In the genomic region with DNA sequence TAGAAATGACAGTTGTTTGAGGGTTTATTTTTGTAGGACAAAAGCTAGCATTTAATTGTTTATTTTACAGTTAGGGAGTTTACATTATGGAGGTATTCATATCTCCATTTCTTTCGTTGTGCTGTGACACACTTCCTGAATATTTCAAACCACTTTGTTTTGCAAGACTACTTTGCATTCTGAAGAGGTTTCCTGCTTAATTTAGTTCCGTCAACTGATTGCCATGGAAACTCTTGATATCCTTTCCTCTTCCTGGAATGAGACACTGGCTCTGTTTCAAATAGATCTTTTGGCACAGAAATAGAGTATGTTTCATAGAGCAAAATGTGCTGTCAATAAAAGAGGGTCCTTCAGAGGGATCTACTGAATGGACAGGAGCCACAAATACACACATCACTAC, we compare ENCODE assay signal across 8 cellular contexts.
DNase-seq lines count a peak whose midpoint lies in the region; ATAC-seq, FAIRE-seq and TF ChIP-seq lines count a peak whose summit lies in the region.

No MANE protein-coding gene starts in this region.

- no peak overlapping the region for H4K12ac ChIP-seq in trophoblast cell (ENCODE audit: low read depth, low read length)

- H3K4me3 ChIP-seq in trophoblast cell (ENCODE audit: low read depth, low read length) (no peak overlapping the region), colonic mucosa (no peak overlapping the region)

- H3K27me3 ChIP-seq in trophoblast cell (ENCODE audit: insufficient read depth, low read length): no peaks in the 10 kb centered on the region
- no peaks in the 10 kb centered on the region for H3K27me3 ChIP-seq in colonic mucosa

- H3K4me2 ChIP-seq in trophoblast cell (ENCODE audit: low read length): no peak overlapping the region

- H3K18ac ChIP-seq in trophoblast cell (ENCODE audit: low read length): no peak overlapping the region

- no peak overlapping the region for H4K91ac ChIP-seq in trophoblast cell (ENCODE audit: low read depth, low read length)

- no peak overlapping the region for H3K14ac ChIP-seq in trophoblast cell (ENCODE audit: low read length)

- no peak overlapping the region for H2AFZ ChIP-seq in trophoblast cell (ENCODE audit: insufficient read depth, low read length, poor library complexity)

- no CpG with 5 or more reads among the region's 2 CpGs for WGBS in trophoblast cell (ENCODE audit: extremely low coverage, insufficient coverage, insufficient read length)

- H3K79me1 ChIP-seq in trophoblast cell (ENCODE audit: low read length): peaks cover 5% of the 10 kb centered on the region

- H2BK12ac ChIP-seq in trophoblast cell (ENCODE audit: low read length): no peak overlapping the region

- no peak overlapping the region for H4K8ac ChIP-seq in trophoblast cell (ENCODE audit: low read depth, low read length)

- TF ChIP-seq CTCF in colonic mucosa (IDR thresholded peaks at IDR 0.05): no peak

- no peak overlapping the region for H2BK5ac ChIP-seq in trophoblast cell (ENCODE audit: low read depth, low read length, poor library complexity)

- H3K9ac ChIP-seq in trophoblast cell (ENCODE audit: low read length) (no peak overlapping the region), colonic mucosa (ENCODE audit: low read depth in 2 of 2, low read length in 2 of 2) (no peak overlapping the region)

- H3K79me2 ChIP-seq in trophoblast cell (ENCODE audit: control insufficient read depth, insufficient read depth, low read length, poor library complexity): no peaks in the 10 kb centered on the region

- H3K4ac ChIP-seq in trophoblast cell (ENCODE audit: low read depth, low read length): no peak overlapping the region

- peak; percentile 64 for ATAC-seq in esophagus mucosa
- ATAC-seq in HG02885 (IDR thresholded peaks at IDR 0.05; ENCODE audit: poor library complexity, unreplicated experiment): no peak

- no peak for FAIRE-seq in GM19239 (lab: Jason Lieb, UNC)

- H2AK5ac ChIP-seq in trophoblast cell (ENCODE audit: low read length): no peak overlapping the region

- DNase-seq in GM04503 (ENCODE audit: low read depth) (peak; percentile 85), NOMO-1 treated with DMSO at 0.1 percent for 48 hours (lab: John Stamatoyannopoulos, UW; ENCODE audit: unreplicated experiment) (peak; percentile 94), trophoblast cell (peak; percentile 42 to 90), GM19239 (ENCODE audit: insufficient read length, low spot score) (no peak), colonic mucosa (no peak)
- no peak for DNase-seq in stimulated activated CD4-positive, alpha-beta T cell treated with anti-CD3 and anti-CD28 coated beads, Interleukin-2, amount 100 ng/mL, for 24 hours

- no peaks in the 10 kb centered on the region for H3K9me3 ChIP-seq in trophoblast cell (ENCODE audit: insufficient read depth, low read depth, low read length)
- no peaks in the 10 kb centered on the region for H3K9me3 ChIP-seq in colonic mucosa

- H3K4me1 ChIP-seq in trophoblast cell (ENCODE audit: control insufficient read depth in 1 of 2, insufficient read depth in 2 of 2, low read length in 2 of 2) (peaks cover 2 to 9% of the 10 kb centered on the region in 2 experiments), colonic mucosa (peaks cover 14% of the 10 kb centered on the region)

- no peak overlapping the region for H2BK120ac ChIP-seq in trophoblast cell (ENCODE audit: insufficient read depth, low read length, poor library complexity)

- H3K27ac ChIP-seq in trophoblast cell (ENCODE audit: low read depth, low read length) (no peak overlapping the region), colonic mucosa (no peak overlapping the region)

- H3K23ac ChIP-seq in trophoblast cell (ENCODE audit: low read length): no peak overlapping the region

- intact Hi-C loops in colonic mucosa (cut with DNase I): no loop called here

- no peaks in the 10 kb centered on the region for H3K36me3 ChIP-seq in trophoblast cell (ENCODE audit: control insufficient read depth in 1 of 2, insufficient read depth in 2 of 2, low read length in 2 of 2)
- H3K36me3 ChIP-seq in colonic mucosa: no peaks in the 10 kb centered on the region

Comparison
In these comparisons a context has a peak if more than half of its experiments do, and no peak if none do; other contexts are left out.
1. DNase-seq: peak in GM04503 (single experiment), NOMO-1 treated with DMSO at 0.1 percent for 48 hours (single experiment) and trophoblast cell (2 of 2); none in stimulated activated CD4-positive, alpha-beta T cell treated with anti-CD3 and anti-CD28 coated beads, Interleukin-2, amount 100 ng/mL, for 24 hours (0 of 2), GM19239 (single experiment) and colonic mucosa (single experiment).